14 cellular contexts compared by ENCODE assay signal in the genomic region with DNA sequence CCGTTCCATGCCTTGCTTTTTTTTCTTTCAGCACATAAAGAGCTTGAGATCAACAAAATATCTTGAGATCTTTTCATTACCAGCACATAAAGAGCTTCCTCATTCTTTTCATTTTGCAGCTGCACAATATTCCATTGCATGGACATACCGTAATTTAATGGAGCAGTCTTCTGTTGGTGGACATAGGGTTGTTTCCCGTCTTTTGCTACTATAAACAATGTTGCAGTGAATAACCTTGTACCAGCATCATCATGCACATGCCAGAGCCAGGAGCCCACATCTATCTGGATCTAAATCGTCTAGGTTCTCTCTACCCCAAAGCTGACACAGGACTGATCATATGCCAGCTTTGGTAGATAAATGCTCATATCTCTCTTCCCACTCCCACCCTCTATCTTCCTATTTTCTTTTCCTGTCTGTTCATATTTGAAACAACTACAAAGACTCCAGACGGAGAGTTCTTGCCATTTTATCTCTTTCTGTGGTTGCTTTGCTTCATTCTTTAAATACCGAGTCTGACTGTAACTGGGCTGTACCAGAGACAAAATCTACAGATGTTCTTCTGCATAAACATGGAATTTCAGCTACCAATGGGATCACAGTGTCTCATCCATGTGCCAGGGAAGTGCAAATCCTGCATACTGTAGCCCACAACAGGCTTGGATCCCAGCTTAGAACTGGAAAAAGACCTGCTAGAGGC. TPM values are rescaled to one million over a fixed set of nuclear protein-coding genes. Genes with fewer than 3 reads are reported as not detected.
A peak's percentile ranks its signal among the peaks of the same experiment; 100 is the strongest.
DNase-seq lines count a peak whose midpoint lies in the region; ATAC-seq and TF ChIP-seq lines count a peak whose summit lies in the region.
"Had no signal": no experiment of that assay in that cellular context is flagged by ENCODE, and none has a peak within 500 bp of the region (broad histone marks: within the 10 kb centered on the region; RNA-seq: fewer than 3 reads in every experiment).

No MANE protein-coding gene starts in this region.

- H3K9me3 Mint-ChIP-seq in memory B cell = no peaks in the 10 kb centered on the region

- peak overlapping the region; percentile 94 for H3K27ac Mint-ChIP-seq in memory B cell

- no peak for TF ChIP-seq CTCF in astrocyte of the cerebellum (IDR thresholded peaks at IDR 0.05; ENCODE audit: low read depth, low read length, missing control alignments)

- no peaks in the 10 kb centered on the region for H3K27me3 Mint-ChIP-seq in memory B cell

- H3K4me3 Mint-ChIP-seq in memory B cell = no peak overlapping the region
- H3K4me3 Mint-ChIP-seq: CD14-positive monocyte had no signal

- H3K4me1 Mint-ChIP-seq in memory B cell = peaks cover 40% of the 10 kb centered on the region

- DNase-seq in A172 (ENCODE audit: low spot score) = peak; percentile 86
- peak; percentile 80 for DNase-seq in H4 (ENCODE audit: low spot score)
- DNase-seq in astrocyte of the cerebellum (ENCODE audit: low read depth) = peak; percentile 73
- no peak for DNase-seq in memory B cell (ENCODE audit: low spot score in 2 of 2)
- DNase-seq in NOMO-1 (lab: John Stamatoyannopoulos, UW; ENCODE audit: unreplicated experiment in 2 of 2) = no peak
- DNase-seq in NCI-H748 treated with DMSO at 0.1 percent for 48 hours (lab: John Stamatoyannopoulos, UW) = no peak
- DNase-seq: activated CD4-positive, alpha-beta T cell treated with anti-CD3 and anti-CD28 coated beads, Interleukin-2, amount 50 U/mL, for 4 hours; amygdala; left lung; NCI-H2171 treated with DMSO at 0.1 percent for 48 hours had no signal

- no peaks in the 10 kb centered on the region for H3K36me3 Mint-ChIP-seq in memory B cell
- H3K36me3 Mint-ChIP-seq: CD14-positive monocyte had no signal

- H3K4me3 ChIP-seq in astrocyte of the cerebellum (ENCODE audit: low read depth, low read length) = no peak overlapping the region
- H3K4me3 ChIP-seq: left lung, skin epidermis had no signal

- in situ Hi-C loops in astrocyte of the cerebellum (cut with HindIII; ENCODE audit: low sequenced_read_pairs) = no loop called here

- no peak for ATAC-seq in memory B cell (ENCODE audit: low read depth)
- no peak for ATAC-seq in HG03457 (IDR thresholded peaks at IDR 0.05; ENCODE audit: unreplicated experiment)
- no peak for ATAC-seq in HG03045 (IDR thresholded peaks at IDR 0.05; ENCODE audit: unreplicated experiment)
- ATAC-seq: left lung had no signal

RNA-seq across cellular contexts. Expression of a gene that starts 47.1 kb away (rescaled TPM):
- 34.3 and 35.9 TPM in 2 replicates for total RNA-seq in A172 (2014; rRNA removed; shearing (Covaris generic))
- total RNA-seq in H4 (2014; rRNA removed; shearing (Covaris generic)) = 13.8 and 16.6 TPM in 2 replicates

Comparison
In these comparisons a context has a peak if more than half of its experiments do, and no peak if none do; other contexts are left out.
1. DNase-seq: peak in A172 (single experiment), H4 (single experiment) and astrocyte of the cerebellum (single experiment); none in memory B cell (0 of 2), NOMO-1 (0 of 2) and NCI-H748 treated with DMSO at 0.1 percent for 48 hours (single experiment).